Comparison of ENCODE assay signal across 8 cellular contexts in genomic region chr20:36573798-36574277, GRCh38. TPM values are rescaled to one million over a fixed set of nuclear protein-coding genes. Genes with fewer than 3 reads are reported as not detected.
DNase-seq lines count a peak whose midpoint lies in the region; ATAC-seq, FAIRE-seq and TF ChIP-seq lines count a peak whose summit lies in the region.

No MANE protein-coding gene starts in this region.

- peak overlapping the region; percentile 99 for H3K9ac ChIP-seq in OCI-LY3 (ENCODE audit: low read length)
- peak overlapping the region; percentile 87 for H3K9ac ChIP-seq in astrocyte (ENCODE audit: low read length)
- H3K9ac ChIP-seq in skeletal muscle tissue (ENCODE audit: low read depth in 1 of 3, low read length in 3 of 3): peak overlapping the region; percentile 57 to 74 (median 67)

- no peak overlapping the region for H2AFZ ChIP-seq in OCI-LY3 (ENCODE audit: low read depth, low read length)
- H2AFZ ChIP-seq in astrocyte (ENCODE audit: low read depth, low read length): peak overlapping the region; percentile 37

- peak; percentile 63 for DNase-seq in activated T-cell treated with anti-CD3 and anti-CD28 coated beads, Interleukin-2, amount 50 U/mL, for 24 hours
- DNase-seq in activated T-cell treated with anti-CD3 and anti-CD28 coated beads for 4 hours (no peak), astrocyte (ENCODE audit: low read depth) (no peak), putamen (ENCODE audit: low spot score) (no peak)

- H3K36me3 Mint-ChIP-seq in activated T-cell treated with anti-CD3 and anti-CD28 coated beads, Interleukin-2, amount 50 U/mL, for 24 hours (ENCODE audit: low read depth): peaks cover 39% of the 10 kb centered on the region
- H3K36me3 Mint-ChIP-seq in astrocyte (ENCODE audit: low read depth, unreplicated experiment): peaks cover 7% of the 10 kb centered on the region

- H3K9me3 Mint-ChIP-seq in activated T-cell treated with anti-CD3 and anti-CD28 coated beads, Interleukin-2, amount 50 U/mL, for 24 hours: no peaks in the 10 kb centered on the region
- H3K9me3 Mint-ChIP-seq in astrocyte (ENCODE audit: unreplicated experiment): no peaks in the 10 kb centered on the region

- H3K27ac Mint-ChIP-seq in activated T-cell treated with anti-CD3 and anti-CD28 coated beads, Interleukin-2, amount 50 U/mL, for 24 hours: peak overlapping the region; percentile 75
- no peak overlapping the region for H3K27ac Mint-ChIP-seq in astrocyte (ENCODE audit: unreplicated experiment)

- H3K4me2 ChIP-seq in OCI-LY3 (ENCODE audit: low read length): peak overlapping the region; percentile 85
- H3K4me2 ChIP-seq in astrocyte (ENCODE audit: low read length): peak overlapping the region; percentile 94

- H3K4me3 ChIP-seq in OCI-LY3 (ENCODE audit: low read length) (peak overlapping the region; percentile 95), astrocyte (ENCODE audit: insufficient read depth, low read depth, low read length) (peak overlapping the region; percentile 66), iPS-11a (ENCODE audit: low read depth, low read length) (peak overlapping the region; percentile 53), skeletal muscle tissue (ENCODE audit: low read length in 3 of 3) (peak overlapping the region; percentile 38 to 67 (median 62))

- H4K20me1 ChIP-seq in OCI-LY3 (ENCODE audit: insufficient read depth, low read length) (peaks cover 35% of the 10 kb centered on the region), astrocyte (ENCODE audit: insufficient read depth, low read length) (peaks cover 38% of the 10 kb centered on the region)

- peak overlapping the region; percentile 89 for H3K4me3 Mint-ChIP-seq in activated T-cell treated with anti-CD3 and anti-CD28 coated beads, Interleukin-2, amount 50 U/mL, for 24 hours
- peak overlapping the region; percentile 74 for H3K4me3 Mint-ChIP-seq in astrocyte (ENCODE audit: unreplicated experiment)

- H3K79me2 ChIP-seq in OCI-LY3 (ENCODE audit: low read length) (peaks cover 54% of the 10 kb centered on the region), astrocyte (ENCODE audit: insufficient read depth, low read length) (peaks cover 42% of the 10 kb centered on the region)

- H3K4me1 Mint-ChIP-seq in activated T-cell treated with anti-CD3 and anti-CD28 coated beads, Interleukin-2, amount 50 U/mL, for 24 hours (ENCODE audit: low read depth): peaks cover 44% of the 10 kb centered on the region
- peaks cover 37% of the 10 kb centered on the region for H3K4me1 Mint-ChIP-seq in astrocyte (ENCODE audit: low read depth, unreplicated experiment)

- no peak for ATAC-seq in GM18498 (IDR thresholded peaks at IDR 0.05; ENCODE audit: unreplicated experiment)

- H3K4me1 ChIP-seq in OCI-LY3 (ENCODE audit: low read length) (peaks cover 13% of the 10 kb centered on the region), astrocyte (ENCODE audit: insufficient read depth, low read length) (peaks cover 28% of the 10 kb centered on the region), skeletal muscle tissue (ENCODE audit: control insufficient read depth in 3 of 3, insufficient read depth in 3 of 3, low read length in 3 of 3) (peaks cover 10 to 17% (median 13%) of the 10 kb centered on the region in 3 donors)

- H3K27me3 Mint-ChIP-seq in activated T-cell treated with anti-CD3 and anti-CD28 coated beads, Interleukin-2, amount 50 U/mL, for 24 hours: no peaks in the 10 kb centered on the region
- H3K27me3 Mint-ChIP-seq in astrocyte (ENCODE audit: low read depth, unreplicated experiment): no peaks in the 10 kb centered on the region

- H3K9me3 ChIP-seq in OCI-LY3 (ENCODE audit: insufficient read depth, low read length) (no peaks in the 10 kb centered on the region), astrocyte (ENCODE audit: insufficient read depth, low read depth, low read length) (no peaks in the 10 kb centered on the region), skeletal muscle tissue (ENCODE audit: control insufficient read depth in 3 of 3, low read length in 3 of 3) (no peaks in the 10 kb centered on the region)

- TF ChIP-seq CTCF in OCI-LY3 (IDR thresholded peaks at IDR 0.05; ENCODE audit: low read depth, low read length) (no peak), astrocyte (IDR thresholded peaks at IDR 0.05; ENCODE audit: insufficient read depth, low read depth, low read length) (no peak)

- no peak for FAIRE-seq in astrocyte (lab: Jason Lieb, UNC)

- peak overlapping the region; percentile 84 for H3K27ac ChIP-seq in OCI-LY3 (ENCODE audit: low read length)
- peak overlapping the region; percentile 66 for H3K27ac ChIP-seq in astrocyte (ENCODE audit: low read depth, low read length)
- H3K27ac ChIP-seq in skeletal muscle tissue (ENCODE audit: low read depth, low read length): peak overlapping the region; percentile 68

- H3K27me3 ChIP-seq in OCI-LY3 (ENCODE audit: low read depth, low read length) (no peaks in the 10 kb centered on the region), astrocyte (ENCODE audit: insufficient read depth, low read length) (no peaks in the 10 kb centered on the region), skeletal muscle tissue (ENCODE audit: control insufficient read depth in 3 of 3, insufficient read depth in 3 of 3, low read length in 3 of 3) (peaks cover 0 to 21% (median 14%) of the 10 kb centered on the region in 3 donors)

- H3K36me3 ChIP-seq in OCI-LY3 (replicated peaks; ENCODE audit: low read depth, low read length): peaks cover 20% of the 10 kb centered on the region
- H3K36me3 ChIP-seq in astrocyte (ENCODE audit: insufficient read depth, low read length): no peaks in the 10 kb centered on the region
- H3K36me3 ChIP-seq in skeletal muscle tissue (ENCODE audit: control insufficient read depth in 3 of 3, insufficient read depth in 3 of 3, low read length in 3 of 3): peaks cover 2 to 3% (median 2%) of the 10 kb centered on the region in 3 donors

RNA-seq across cellular contexts. Expression of gene TGIF2, which starts 0.4 kb away (rescaled TPM):
- 24.4 and 27.8 TPM in 2 replicates for total RNA-seq in astrocyte
- total RNA-seq in skeletal muscle tissue: 20.4 TPM

RNA-seq across cellular contexts. Expression of gene RAB5IF, which starts 31.7 kb away (rescaled TPM):
- total RNA-seq in astrocyte (105 and 117 TPM in 2 replicates), skeletal muscle tissue (47.5 TPM)

RNA-seq across cellular contexts. Expression of gene MYL9, which starts 32.5 kb away (rescaled TPM):
- total RNA-seq in astrocyte (1,166 and 1,247 TPM in 2 replicates), skeletal muscle tissue (5.7 TPM)

Comparison
In these comparisons a context has a peak if more than half of its experiments do, and no peak if none do; other contexts are left out.
1. RNA of gene MYL9, which starts 32.5 kb away (total RNA-seq): 1,166 to 1,247 TPM in astrocyte; 5.7 TPM in skeletal muscle tissue (single experiment); every median in the first group is over 100 times any median in the second.
2. Peak in every context shown above with its lines, with median percentiles within 50 percentile points of each other: H3K27ac ChIP-seq, H3K4me3 ChIP-seq and H3K9ac ChIP-seq.